Comparison of ENCODE assay signal across 8 cellular contexts in the genomic region with DNA sequence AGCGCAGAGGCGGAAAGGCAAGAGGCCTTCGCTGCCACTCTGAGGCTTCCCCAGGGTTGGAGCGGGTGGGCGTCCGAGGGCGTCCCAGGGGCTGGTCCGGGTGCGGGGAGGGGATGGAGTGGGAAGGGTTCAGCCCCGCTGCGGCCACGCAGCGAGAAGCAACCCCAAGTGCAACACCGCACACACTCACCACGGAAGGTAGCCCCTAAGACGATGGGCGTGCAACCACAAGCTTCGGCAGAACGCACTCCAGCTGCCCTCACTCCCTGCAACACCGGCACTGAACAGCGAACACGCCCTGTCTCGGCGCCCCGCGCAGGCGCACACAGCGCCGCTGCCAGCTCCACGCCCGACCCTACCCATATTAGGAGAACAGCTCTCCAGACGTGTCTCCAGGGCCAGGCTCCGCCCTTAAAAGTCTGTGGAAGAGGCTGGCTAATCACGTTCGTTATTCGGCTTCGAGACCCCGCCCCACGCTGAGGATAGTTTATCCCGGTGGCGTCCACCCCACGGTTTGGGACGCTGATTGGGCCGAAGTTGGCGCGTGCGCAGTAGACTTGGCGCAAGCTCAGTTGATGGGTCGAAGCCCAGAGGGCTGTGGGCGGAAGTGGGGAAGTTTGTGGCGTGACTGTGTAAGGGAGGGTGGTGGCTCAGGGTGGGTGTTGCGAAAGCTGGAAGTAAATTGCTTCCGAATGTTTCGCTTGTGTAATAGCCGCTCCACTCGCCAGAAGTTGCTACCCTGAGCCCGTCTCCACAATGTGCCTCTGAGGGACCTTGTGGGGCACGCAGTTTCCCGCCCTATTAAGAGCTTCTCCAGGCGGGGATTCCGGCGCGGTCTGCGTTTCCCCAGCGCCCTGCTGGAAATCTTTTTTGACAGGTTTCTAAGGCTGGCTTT. TPM values are rescaled to one million over a fixed set of nuclear protein-coding genes. Genes with fewer than 3 reads are reported as not detected.
DNase-seq lines count a peak whose midpoint lies in the region; ATAC-seq and TF ChIP-seq lines count a peak whose summit lies in the region.

RSU1 (minus strand) TSS at position 300 of the 895 bp plus-strand sequence. CDS start 343 bp downstream, outside the sequence.

- H3K4me3 ChIP-seq in H7 (ENCODE audit: insufficient read depth, low read depth, low read length): peak within 1 kb of the TSS; percentile 95

- DNase-seq in ELF-1 (ENCODE audit: low read depth, low spot score) (peak; percentile 100), H7 (peak; percentile 96), M059J (ENCODE audit: low read depth) (peak; percentile 97), SHP77 (lab: John Stamatoyannopoulos, UW) (peak; percentile 99), fibroblast of peridontal ligament (ENCODE audit: extremely low read depth) (peak; percentile 100), natural killer cell (peak; percentile 100)
- DNase-seq in activated effector memory CD4-positive, alpha-beta T cell treated with Interleukin-2 at 50 U/mL for 16 hours: peak; percentile 100
- DNase-seq in stimulated activated naive CD4-positive, alpha-beta T cell treated with Interleukin-2 at 50 U/mL for 16 hours (lab: John Stamatoyannopoulos, UW): peak; percentile 100

- H3K9me3 Mint-ChIP-seq in natural killer cell: peaks cover 4 to 5% of the 10 kb centered on the region in 2 donors

- peak within 1 kb of the TSS; percentile 96 for H3K4me3 Mint-ChIP-seq in natural killer cell

- H3K27ac Mint-ChIP-seq in natural killer cell: peak within 1 kb of the TSS; percentile 91 to 96

- no peak for TF ChIP-seq CTCF in natural killer cell (IDR thresholded peaks at IDR 0.05)

- intact Hi-C loops in natural killer cell (cut with micrococcal nuclease): loop anchor here (1.0 to 5.0 kb wide), 6 partner anchors 30 to 957 kb away; partner anchors contain the start of genes MINDY3, PTER and STAM

- H3K36me3 ChIP-seq in H7 (replicated peaks; ENCODE audit: control insufficient read depth, insufficient read depth, low read length): no peaks in the 10 kb centered on the region

- H3K4me1 Mint-ChIP-seq in natural killer cell: peaks cover 34 to 43% of the 10 kb centered on the region in 2 donors

- peaks cover 19% of the 10 kb centered on the region for H3K36me3 Mint-ChIP-seq in natural killer cell

- peak; percentile 96 to 99 (median 96) for ATAC-seq in natural killer cell

- no peaks in the 10 kb centered on the region for H3K27me3 ChIP-seq in H7 (ENCODE audit: control insufficient read depth, insufficient read depth, low read length)

- H3K27me3 Mint-ChIP-seq in natural killer cell (ENCODE audit: low read depth in 2 of 2): peaks cover 4 to 21% of the 10 kb centered on the region in 2 donors

RNA-seq across cellular contexts. Expression of gene RSU1, which starts in this region (rescaled TPM):
- total RNA-seq in H7 (2014; rRNA removed; shearing (Covaris generic)): 53.4 and 64.9 TPM in 2 replicates
- 73.1 and 77.5 TPM in 2 replicates for total RNA-seq in M059J (2014; rRNA removed; shearing (Covaris generic))
- 10 to 100 TPM; 75.0 to 85.3 (median 80.0) TPM for total RNA-seq in natural killer cell

Comparison
In these comparisons a context has a peak if more than half of its experiments do, and no peak if none do; other contexts are left out.
1. Peak in every context shown above with its lines: DNase-seq, ATAC-seq and H3K4me3 ChIP-seq.